ENCODE assay signal across 1 cellular context in genomic region chr2:63841254-63842022, GRCh38.
TF ChIP-seq lines count a peak whose summit lies in the region.

Gene UGP2 (plus strand): TSS chr2:63841896. CDS start chr2:63842186, 290 bp downstream.

TF ChIP-seq in HepG2, 621 proteins besides CTCF, POLR2A, EP300 and RAD21 (continued from another document and continues in another):
- TF ChIP-seq PAXIP1 (CRISPR knock-in tag; conservative IDR thresholded peaks at IDR 0.05), result peak; percentile 58; the same call in 1 of the 2 replicates
- TF ChIP-seq ZNF678 (CRISPR knock-in tag; IDR thresholded peaks at IDR 0.05), result no peak
- TF ChIP-seq ZBTB49 (CRISPR knock-in tag; IDR thresholded peaks at IDR 0.05; ENCODE audit: borderline replicate concordance), result no peak; the same call in 1 of the 2 replicates
- peak; percentile 23 for TF ChIP-seq TEAD3 (CRISPR knock-in tag; optimal IDR thresholded peaks at IDR 0.05; ENCODE audit: borderline replicate concordance)
- no peak for TF ChIP-seq MAFK (conservative IDR thresholded peaks at IDR 0.05 in 1 of 2, IDR thresholded peaks at IDR 0.05 in 1 of 2; ENCODE audit: low read length in 2 of 2)
- no peak for TF ChIP-seq ZNF496 (CRISPR knock-in tag; IDR thresholded peaks at IDR 0.05; ENCODE audit: insufficient replicate concordance)
- TF ChIP-seq MED1 (CRISPR knock-in tag; IDR thresholded peaks at IDR 0.05), result peak; percentile 79
- TF ChIP-seq ZNF816 (CRISPR knock-in tag; IDR thresholded peaks at IDR 0.05; ENCODE audit: borderline replicate concordance), result no peak; the same call in 1 of the 2 replicates
- TF ChIP-seq ZNF335 (CRISPR knock-in tag; IDR thresholded peaks at IDR 0.05), result no peak; the same call in none of the 2 replicates
- TF ChIP-seq ZFX (CRISPR knock-in tag; IDR thresholded peaks at IDR 0.05; ENCODE audit: low read depth), result peak; percentile 93
- peak; percentile 94 for TF ChIP-seq ZBTB7A (CRISPR knock-in tag; IDR thresholded peaks at IDR 0.05)
- peak; percentile 80 for TF ChIP-seq KDM2A (CRISPR knock-in tag; IDR thresholded peaks at IDR 0.05; ENCODE audit: borderline replicate concordance, low read depth)
- no peak; the same call in 1 of the 2 replicates for TF ChIP-seq ZKSCAN8 (CRISPR knock-in tag; IDR thresholded peaks at IDR 0.05; ENCODE audit: borderline replicate concordance)
- TF ChIP-seq ZNF101 (CRISPR knock-in tag; IDR thresholded peaks at IDR 0.05; ENCODE audit: borderline replicate concordance, low read depth), result no peak
- no peak for TF ChIP-seq SNAPC2 (CRISPR knock-in tag; IDR thresholded peaks at IDR 0.05)
- TF ChIP-seq DBP (CRISPR knock-in tag; IDR thresholded peaks at IDR 0.05; ENCODE audit: not compliant biosample characterization), result no peak
- peak; percentile 85 for TF ChIP-seq CAMTA2 (CRISPR knock-in tag; IDR thresholded peaks at IDR 0.05; ENCODE audit: borderline replicate concordance)
- peak; percentile 69 for TF ChIP-seq ZNF770 (CRISPR knock-in tag; IDR thresholded peaks at IDR 0.05)
- TF ChIP-seq ZNF746 (CRISPR knock-in tag; IDR thresholded peaks at IDR 0.05), result no peak
- no peak for TF ChIP-seq ATF7 (IDR thresholded peaks at IDR 0.05)
- TF ChIP-seq ATF7 (CRISPR knock-in tag; IDR thresholded peaks at IDR 0.05), result no peak
- peak; percentile 60 for TF ChIP-seq THAP11 (CRISPR knock-in tag; IDR thresholded peaks at IDR 0.05)
- TF ChIP-seq MTF1 (CRISPR knock-in tag; IDR thresholded peaks at IDR 0.05), result no peak
- peak; percentile 60 for TF ChIP-seq MTA1 (CRISPR knock-in tag; IDR thresholded peaks at IDR 0.05; ENCODE audit: borderline replicate concordance)
- TF ChIP-seq ZBTB14 (CRISPR knock-in tag; IDR thresholded peaks at IDR 0.05), result no peak
- TF ChIP-seq KLF15 (CRISPR knock-in tag; IDR thresholded peaks at IDR 0.05; ENCODE audit: borderline replicate concordance), result no peak
- TF ChIP-seq HMGA1 (CRISPR knock-in tag; conservative IDR thresholded peaks at IDR 0.05), result no peak
- peak; percentile 51; the same call in 1 of the 2 replicates for TF ChIP-seq ISL2 (CRISPR knock-in tag; IDR thresholded peaks at IDR 0.05)
- TF ChIP-seq FIP1L1 (IDR thresholded peaks at IDR 0.05; ENCODE audit: borderline replicate concordance, insufficient read depth, low read depth, low read length), result no peak
- TF ChIP-seq SPEN (CRISPR knock-in tag; IDR thresholded peaks at IDR 0.05; ENCODE audit: low read depth), result peak; percentile 40
- no peak for TF ChIP-seq CHD2 (IDR thresholded peaks at IDR 0.05; ENCODE audit: low read depth, low read length)
- TF ChIP-seq CENPT (CRISPR knock-in tag; IDR thresholded peaks at IDR 0.05; ENCODE audit: low read depth), result no peak
- TF ChIP-seq ATF6 (CRISPR knock-in tag; conservative IDR thresholded peaks at IDR 0.05), result 0 out of 2 replicates have a peak, but pooled peaks have one; percentile 69
- peak; percentile 94 for TF ChIP-seq ZBTB2 (CRISPR knock-in tag; IDR thresholded peaks at IDR 0.05; ENCODE audit: low read depth)
- TF ChIP-seq REPIN1 (CRISPR knock-in tag; IDR thresholded peaks at IDR 0.05; ENCODE audit: borderline replicate concordance, low read depth), result no peak
- peak; percentile 50 for TF ChIP-seq IRF2 (CRISPR knock-in tag; IDR thresholded peaks at IDR 0.05)
- TF ChIP-seq EHMT2 (IDR thresholded peaks at IDR 0.05; ENCODE audit: borderline replicate concordance, low read depth, low read length), result no peak
- no peak for TF ChIP-seq TGIF2 (CRISPR knock-in tag; IDR thresholded peaks at IDR 0.05)
- TF ChIP-seq GRHL1 (CRISPR knock-in tag; conservative IDR thresholded peaks at IDR 0.05), result no peak
- TF ChIP-seq CENPBD1 (CRISPR knock-in tag; IDR thresholded peaks at IDR 0.05; ENCODE audit: borderline replicate concordance, low read depth), result peak; percentile 73; the same call in 1 of the 2 replicates
- no peak for TF ChIP-seq ZFYVE20 (CRISPR knock-in tag; IDR thresholded peaks at IDR 0.05; ENCODE audit: borderline replicate concordance, low read depth)
- TF ChIP-seq ZNF12 (CRISPR knock-in tag; IDR thresholded peaks at IDR 0.05), result 0 out of 2 replicates have a peak, but pooled peaks have one; percentile 33
- no peak for TF ChIP-seq ZFP36L2 (CRISPR knock-in tag; IDR thresholded peaks at IDR 0.05)
